12 cellular contexts compared by ENCODE assay signal in genomic region chr4:76989391-76990061, GRCh38. TPM values are rescaled to one million over a fixed set of nuclear protein-coding genes. Genes with fewer than 3 reads are reported as not detected.
DNase-seq lines count a peak whose midpoint lies in the region; ATAC-seq and TF ChIP-seq lines count a peak whose summit lies in the region.
"Had no signal": no experiment of that assay in that cellular context is flagged by ENCODE, and none has a peak within 500 bp of the region (broad histone marks: within the 10 kb centered on the region; RNA-seq: fewer than 3 reads in every experiment).

No MANE protein-coding gene starts in this region.

- H3K4me3 ChIP-seq in endodermal cell (ENCODE audit: low read length) = no peak overlapping the region
- H3K4me3 ChIP-seq: heart right ventricle, SJSA1 had no signal

- H3K27ac ChIP-seq in endodermal cell (ENCODE audit: low read depth, low read length) = no peak overlapping the region

- WGBS in endodermal cell (ENCODE audit: insufficient coverage in 1 of 2, insufficient read length in 1 of 2), 2 experiments = 97 to 98% methylated on average over 6 to 13 of the region's 13 CpGs

- peaks cover 26% of the 10 kb centered on the region for H3K36me3 ChIP-seq in endodermal cell (ENCODE audit: control insufficient read depth, insufficient read depth, low read length)
- H3K36me3 ChIP-seq: heart right ventricle had no signal

- H3K4me3 Mint-ChIP-seq in T-helper 17 cell (peak overlapping the region; percentile 63), endodermal cell (no peak overlapping the region)

- no peaks in the 10 kb centered on the region for H3K27me3 ChIP-seq in endodermal cell (ENCODE audit: control insufficient read depth, insufficient read depth, low read length, poor library complexity, severe bottlenecking)
- H3K27me3 ChIP-seq: heart right ventricle, SJSA1 had no signal

- H3K27ac Mint-ChIP-seq in T-helper 17 cell (peak overlapping the region; percentile 51), endodermal cell (no peak overlapping the region)

- ATAC-seq in T-helper 17 cell = peak; percentile 72
- peak; percentile 87 for ATAC-seq in left colon
- no peak for ATAC-seq in GM18907 (IDR thresholded peaks at IDR 0.05; ENCODE audit: unreplicated experiment)
- ATAC-seq: HCT116, heart right ventricle had no signal

- peaks cover 10% of the 10 kb centered on the region for H3K9me3 Mint-ChIP-seq in endodermal cell

- no peak overlapping the region for H3K9ac ChIP-seq in endodermal cell (ENCODE audit: extremely low read depth, low read length, poor library complexity, severe bottlenecking)

- H3K27me3 Mint-ChIP-seq in T-helper 17 cell (no peaks in the 10 kb centered on the region), endodermal cell (ENCODE audit: insufficient read depth) (no peaks in the 10 kb centered on the region)

- TF ChIP-seq CTCF in endodermal cell (conservative IDR thresholded peaks at IDR 0.05) = no peak

- H3K36me3 Mint-ChIP-seq in T-helper 17 cell (ENCODE audit: low read depth) (peaks cover 2% of the 10 kb centered on the region), endodermal cell (ENCODE audit: low read depth) (peaks cover 12% of the 10 kb centered on the region)

- H3K4me1 ChIP-seq in endodermal cell (ENCODE audit: control insufficient read depth, insufficient read depth, low read length) = peaks cover 2% of the 10 kb centered on the region

- H3K4me1 Mint-ChIP-seq in T-helper 17 cell = peaks cover 52% of the 10 kb centered on the region
- H3K4me1 Mint-ChIP-seq in endodermal cell = peaks cover 37% of the 10 kb centered on the region

- DNase-seq in T-helper 17 cell = peak; percentile 26 to 61 (median 57)
- DNase-seq in activated T-cell treated with anti-CD3 and anti-CD28 coated beads, Interleukin-2, amount 50 U/mL, for 1 hour = peak; percentile 63
- peak; percentile 49 for DNase-seq in left colon
- peak; percentile 21 to 23 for DNase-seq in stimulated activated CD8-positive, alpha-beta memory T cell treated with anti-CD3 and anti-CD28 coated beads, Interleukin-7, amount 100 ng/mL, for 1 hour (ENCODE audit: low read depth in 2 of 2)
- DNase-seq in endodermal cell = no peak
- no peak for DNase-seq in DMS53 (lab: John Stamatoyannopoulos, UW)
- no peak for DNase-seq in T1000 (lab: John Stamatoyannopoulos, UW)
- DNase-seq: heart right ventricle, NCI-H2107 had no signal

- H3K9me3 ChIP-seq in T-helper 17 cell (ENCODE audit: control insufficient read depth, low read length, poor library complexity, severe bottlenecking) (no peaks in the 10 kb centered on the region), endodermal cell (ENCODE audit: control insufficient read depth, low read length) (peaks cover 8% of the 10 kb centered on the region)
- H3K9me3 ChIP-seq: SJSA1 had no signal

- intact Hi-C loops in left colon (cut with DNase I, micrococcal nuclease) = no loop called here

RNA-seq across cellular contexts. Expression of gene SEPTIN11, which starts 40.0 kb away (rescaled TPM):
- total RNA-seq in T-helper 17 cell = 10 to 100 TPM; 21.4 to 40.3 TPM
- 100 to 1,000 TPM; 101 to 135 TPM for total RNA-seq in left colon
- 100 to 1,000 TPM; 102 to 116 TPM for total RNA-seq in endodermal cell
- 130 TPM for polyA plus RNA-seq in endodermal cell (2013, experiment 1 of 2)
- 129 TPM for polyA plus RNA-seq in endodermal cell (2013, experiment 2 of 2)

Comparison
In these comparisons a context has a peak if more than half of its experiments do, and no peak if none do; other contexts are left out.
1. DNase-seq: peak in T-helper 17 cell (3 of 3), activated T-cell treated with anti-CD3 and anti-CD28 coated beads, Interleukin-2, amount 50 U/mL, for 1 hour (single experiment), left colon (2 of 2) and stimulated activated CD8-positive, alpha-beta memory T cell treated with anti-CD3 and anti-CD28 coated beads, Interleukin-7, amount 100 ng/mL, for 1 hour (2 of 2); none in endodermal cell (single experiment), DMS53 (single experiment) and T1000 (single experiment).